Comparison of ENCODE assay signal across 8 cellular contexts in genomic region chr5:98927988-98928801, GRCh38. TPM values are rescaled to one million over a fixed set of nuclear protein-coding genes. Genes with fewer than 3 reads are reported as not detected.
DNase-seq lines count a peak whose midpoint lies in the region; ATAC-seq and TF ChIP-seq lines count a peak whose summit lies in the region.

No MANE protein-coding gene starts in this region.

- no peak overlapping the region for H2BK20ac ChIP-seq in H9 (ENCODE audit: low read depth, low read length, poor library complexity, severe bottlenecking)

- H3K56ac ChIP-seq in H9 (ENCODE audit: insufficient read length, low read depth, low read length) = no peak overlapping the region

- H3K4me3 Mint-ChIP-seq in H9 (peak overlapping the region; percentile 87 to 92), activated B cell treated with CpG ODN at 0.5 μM for 24 hours (peak overlapping the region; percentile 99)

- H3K9ac ChIP-seq in H9 (ENCODE audit: extremely low read depth, insufficient read length, low read length) = peak overlapping the region; percentile 84

- WGBS in H9 (ENCODE audit: extremely low coverage, insufficient read length, low lambda C conversion rate) = no CpG with 5 or more reads among the region's 90 CpGs

- POLR2A ChIA-PET in activated B cell treated with CpG ODN at 0.5 μM for 24 hours (lab: Charles Lee) = interaction anchor here (0.6 to 6.1 kb wide), 18 partner anchors 10 to 1984 kb away, joined by 3 to 179 read pairs (median 4); partner anchors contain the start of genes RGMB and RIOK2

- no peak overlapping the region for H2BK120ac ChIP-seq in H9 (ENCODE audit: low read depth, low read length, poor library complexity, severe bottlenecking)

- H3K18ac ChIP-seq in H9 (ENCODE audit: insufficient read length, low read depth, low read length) = peak overlapping the region; percentile 81

- H2BK15ac ChIP-seq in H9 (ENCODE audit: low read depth, low read length) = no peak overlapping the region

- TF ChIP-seq CTCF in GM12865 (IDR thresholded peaks at IDR 0.05; ENCODE audit: insufficient read depth, low read depth, low read length, missing control alignments) (no peak), H9 (conservative IDR thresholded peaks at IDR 0.05) (no peak), activated B cell treated with CpG ODN at 0.5 μM for 24 hours (IDR thresholded peaks at IDR 0.05) (no peak), coronary artery (IDR thresholded peaks at IDR 0.05) (no peak)

- H3K27me3 ChIP-seq in H9 (ENCODE audit: insufficient read depth, low read length) = no peaks in the 10 kb centered on the region

- peak overlapping the region; percentile 97 for H3K4me2 ChIP-seq in H9 (ENCODE audit: insufficient read depth, insufficient read length, low read length)

- peak overlapping the region; percentile 88 for H3K14ac ChIP-seq in H9 (ENCODE audit: insufficient read depth, low read length)

- H3K36me3 Mint-ChIP-seq in H9 (ENCODE audit: insufficient read depth in 1 of 3, low read depth in 3 of 3) (peaks cover 9 to 30% (median 27%) of the 10 kb centered on the region in 3 experiments; a peak in 5 of 7 replicates), activated B cell treated with CpG ODN at 0.5 μM for 24 hours (ENCODE audit: low read depth) (peaks cover 59% of the 10 kb centered on the region)

- no peak overlapping the region for H3T11ph ChIP-seq in H9 (ENCODE audit: low read length)

- ATAC-seq in activated B cell treated with CpG ODN at 0.5 μM for 24 hours (ENCODE audit: low read depth) = peak; percentile 20
- peak; percentile 56 for ATAC-seq in left lobe of liver

- peak overlapping the region; percentile 90 to 99 (median 99) for H3K27ac Mint-ChIP-seq in H9
- H3K27ac Mint-ChIP-seq in activated B cell treated with CpG ODN at 0.5 μM for 24 hours = peak overlapping the region; percentile 100

- H2BK12ac ChIP-seq in H9 (ENCODE audit: insufficient read length, low read depth, low read length) = no peak overlapping the region

- no peaks in the 10 kb centered on the region for H3K4me1 ChIP-seq in H9 (ENCODE audit: insufficient read depth, low read length)

- H4K5ac ChIP-seq in H9 (ENCODE audit: insufficient read length, low read depth, low read length) = no peak overlapping the region

- peaks cover 3% of the 10 kb centered on the region for H3K79me1 ChIP-seq in H9 (ENCODE audit: insufficient read depth, low read depth, low read length, poor library complexity, severe bottlenecking)

- H3K79me2 ChIP-seq in H9 (ENCODE audit: insufficient read depth, low read length) = peaks cover 16% of the 10 kb centered on the region; the same call in 1 of the 2 replicates

- peak; percentile 61 for DNase-seq in GM12865 (ENCODE audit: low read depth)
- DNase-seq in H9 = peak; percentile 62
- DNase-seq in M059J (ENCODE audit: low read depth) = peak; percentile 67
- no peak for DNase-seq in activated B cell treated with CpG ODN at 0.5 μM for 24 hours
- DNase-seq in coronary artery (ENCODE audit: low spot score) = peak; percentile 91
- peak; percentile 69 for DNase-seq in left lobe of liver (ENCODE audit: low spot score)
- peak; percentile 62 to 63 for DNase-seq in stimulated activated CD4-positive, alpha-beta T cell treated with anti-CD3 and anti-CD28 coated beads, Interleukin-2, amount 100 ng/mL, for 24 hours
- DNase-seq in DMS153 (lab: John Stamatoyannopoulos, UW) = no peak

- intact Hi-C loops in activated B cell treated with CpG ODN at 0.5 μM for 24 hours (cut with micrococcal nuclease) = loop anchor here (1.0 to 2.0 kb wide), 5 partner anchors 22 to 1993 kb away; no protein-coding TSS in a partner anchor

- H3K27ac ChIP-seq in H9 (ENCODE audit: insufficient read length, low read depth, low read length) (peak overlapping the region; percentile 29), coronary artery (peak overlapping the region; percentile 99)

- no peaks in the 10 kb centered on the region for H4K20me1 ChIP-seq in H9 (ENCODE audit: control insufficient read depth, insufficient read depth, insufficient read length)

- no peak overlapping the region for H3K23ac ChIP-seq in H9 (ENCODE audit: insufficient read length, low read depth, low read length)

- no peaks in the 10 kb centered on the region for H3K27me3 Mint-ChIP-seq in H9 (ENCODE audit: low read depth)
- H3K27me3 Mint-ChIP-seq in activated B cell treated with CpG ODN at 0.5 μM for 24 hours = no peaks in the 10 kb centered on the region

- no peak overlapping the region for H2BK5ac ChIP-seq in H9 (ENCODE audit: insufficient read length, low read length)

- H3K4ac ChIP-seq in H9 (ENCODE audit: low read depth, low read length) = no peak overlapping the region

- no peaks in the 10 kb centered on the region for H3K9me3 ChIP-seq in H9 (ENCODE audit: control insufficient read depth, low read depth, low read length)

- H3K4me3 ChIP-seq in GM12865 (ENCODE audit: low read depth, low read length) (peak overlapping the region; percentile 99), coronary artery (peak overlapping the region; percentile 98)

- H3K9me3 Mint-ChIP-seq in H9 (no peaks in the 10 kb centered on the region), activated B cell treated with CpG ODN at 0.5 μM for 24 hours (no peaks in the 10 kb centered on the region)

- peaks cover 8% of the 10 kb centered on the region for H3K23me2 ChIP-seq in H9 (ENCODE audit: insufficient read length, low read depth, low read length, poor library complexity, severe bottlenecking)

- H3K4me1 Mint-ChIP-seq in H9 = peaks cover 18 to 20% of the 10 kb centered on the region in 2 experiments
- H3K4me1 Mint-ChIP-seq in activated B cell treated with CpG ODN at 0.5 μM for 24 hours = peaks cover 70% of the 10 kb centered on the region

- CTCF ChIA-PET in activated B cell treated with CpG ODN at 0.5 μM for 24 hours (lab: Charles Lee) = interaction anchor here (1.0 to 3.1 kb wide), 3 partner anchors 21 to 104 kb away, joined by 3 to 19 read pairs (median 4); no protein-coding TSS in a partner anchor

- no peak overlapping the region for H4K91ac ChIP-seq in H9 (ENCODE audit: insufficient read length, low read depth, low read length)

- no peak overlapping the region for H2AFZ ChIP-seq in H9 (ENCODE audit: low read length)

- H2AK5ac ChIP-seq in H9 (ENCODE audit: insufficient read length, low read length) = no peak overlapping the region

- no peak overlapping the region for H4K8ac ChIP-seq in H9 (replicated peaks; ENCODE audit: insufficient read length, low read depth, low read length)

RNA-seq across cellular contexts. Expression of gene CHD1, which starts 0.6 kb away (rescaled TPM):
- total RNA-seq in H9 (2021) (62.7 and 63.5 TPM in 2 replicates), activated B cell treated with CpG ODN at 0.5 μM for 24 hours (65.2 and 77.5 TPM in 2 replicates), left lobe of liver (9.8 TPM)
- 16.9 and 27.1 TPM in 2 replicates for total RNA-seq in M059J (2014; rRNA removed; shearing (Covaris generic))

Comparison
In these comparisons a context has a peak if more than half of its experiments do, and no peak if none do; other contexts are left out.
1. DNase-seq: peak in GM12865 (single experiment), H9 (single experiment), M059J (single experiment), coronary artery (single experiment), left lobe of liver (single experiment) and stimulated activated CD4-positive, alpha-beta T cell treated with anti-CD3 and anti-CD28 coated beads, Interleukin-2, amount 100 ng/mL, for 24 hours (2 of 2); none in activated B cell treated with CpG ODN at 0.5 μM for 24 hours (single experiment) and DMS153 (single experiment).